Comparison of ENCODE assay signal across 25 cellular contexts in genomic region chr17:61422116-61422799, GRCh38. TPM values are rescaled to one million over a fixed set of nuclear protein-coding genes. Genes with fewer than 3 reads are reported as not detected.
"Had no signal": no experiment of that assay in that cellular context is flagged by ENCODE, and none has a peak within 500 bp of the region (broad histone marks: within the 10 kb centered on the region; RNA-seq: fewer than 3 reads in every experiment).

No MANE protein-coding gene starts in this region.

- H3K4me3 ChIP-seq: gastrocnemius medialis, left lung, lower lobe of right lung, psoas muscle, sigmoid colon, skin epidermis, suprapubic skin, thyroid gland, uterus had no signal

- H3K9me3 ChIP-seq: gastrocnemius medialis, left lung, lower lobe of right lung, psoas muscle, sigmoid colon, suprapubic skin, thyroid gland, uterus had no signal

- H3K36me3 ChIP-seq: gastrocnemius medialis, left lung, lower lobe of right lung, sigmoid colon, suprapubic skin, thyroid gland, uterus had no signal

- H3K27me3 ChIP-seq: thyroid gland had no signal

- H3K4me1 ChIP-seq: gastrocnemius medialis, psoas muscle, sigmoid colon, suprapubic skin, uterus had no signal

- H3K4me1 Mint-ChIP-seq: naive B cell; stimulated activated naive B cell treated with anti-CD40 and anti-IgM and Interleukin-4, amounts not matched to agents 10 μg/mL and 1 μg/mL and 100 μg/mL, for 72 hours had no signal

- H3K4me3 Mint-ChIP-seq: immature natural killer cell; naive B cell; nephron progenitor cell; stimulated activated naive B cell treated with anti-CD40 and anti-IgM and Interleukin-4, amounts not matched to agents 10 μg/mL and 1 μg/mL and 100 μg/mL, for 72 hours; type B pancreatic cell had no signal

- H3K27ac Mint-ChIP-seq: immature natural killer cell; nephron progenitor cell; stimulated activated naive B cell treated with anti-CD40 and anti-IgM and Interleukin-4, amounts not matched to agents 10 μg/mL and 1 μg/mL and 100 μg/mL, for 72 hours; type B pancreatic cell had no signal

- H3K9me3 Mint-ChIP-seq: nephron progenitor cell; stimulated activated naive B cell treated with anti-CD40 and anti-IgM and Interleukin-4, amounts not matched to agents 10 μg/mL and 1 μg/mL and 100 μg/mL, for 72 hours; type B pancreatic cell had no signal

- ATAC-seq: esophagus mucosa; gastrocnemius medialis; left lung; lower lobe of right lung; psoas muscle; stimulated activated naive B cell treated with anti-CD40 and anti-IgM and Interleukin-4, amounts not matched to agents 10 μg/mL and 1 μg/mL and 100 μg/mL, for 72 hours had no signal

- DNase-seq: effector memory CD4-positive, alpha-beta T cell; gastrocnemius medialis; immature natural killer cell; left lung; lower lobe of right lung; mesenchymal stem cell; midbrain; naive B cell; nephron progenitor cell; psoas muscle; retina; sigmoid colon; stimulated activated CD4-positive, alpha-beta T cell treated with anti-CD3 and anti-CD28 coated beads, Interleukin-2, amount 100 ng/mL, for 24 hours; stimulated activated CD4-positive, alpha-beta T cell treated with anti-CD3 and anti-CD28 coated beads, Interleukin-4, amount 100 ng/mL, for 4 hours; stimulated activated naive B cell treated with anti-CD40 and anti-IgM and Interleukin-4, amounts not matched to agents 10 μg/mL and 1 μg/mL and 100 μg/mL, for 72 hours; thyroid gland; uterus had no signal

- H3K27ac ChIP-seq: gastrocnemius medialis, left lung, lower lobe of right lung, psoas muscle, sigmoid colon, skin epidermis, suprapubic skin, thyroid gland, uterus had no signal

- FAIRE-seq: endometrium, keratinocyte had no signal

- H3K36me3 Mint-ChIP-seq: immature natural killer cell, naive B cell, type B pancreatic cell had no signal

RNA-seq across cellular contexts. Expression of gene TBX2, which starts 22.6 kb away (rescaled TPM):
- polyA plus RNA-seq: immature natural killer cell, keratinocyte had no signal

RNA-seq across cellular contexts. Expression of gene TBX4, which starts 30.0 kb away (rescaled TPM):
- total RNA-seq: esophagus mucosa, fibroblast of villous mesenchyme, gastrocnemius medialis, omental fat pad, sigmoid colon, uterus had no signal
- polyA plus RNA-seq: immature natural killer cell, psoas muscle, sigmoid colon had no signal
